In the genomic region with DNA sequence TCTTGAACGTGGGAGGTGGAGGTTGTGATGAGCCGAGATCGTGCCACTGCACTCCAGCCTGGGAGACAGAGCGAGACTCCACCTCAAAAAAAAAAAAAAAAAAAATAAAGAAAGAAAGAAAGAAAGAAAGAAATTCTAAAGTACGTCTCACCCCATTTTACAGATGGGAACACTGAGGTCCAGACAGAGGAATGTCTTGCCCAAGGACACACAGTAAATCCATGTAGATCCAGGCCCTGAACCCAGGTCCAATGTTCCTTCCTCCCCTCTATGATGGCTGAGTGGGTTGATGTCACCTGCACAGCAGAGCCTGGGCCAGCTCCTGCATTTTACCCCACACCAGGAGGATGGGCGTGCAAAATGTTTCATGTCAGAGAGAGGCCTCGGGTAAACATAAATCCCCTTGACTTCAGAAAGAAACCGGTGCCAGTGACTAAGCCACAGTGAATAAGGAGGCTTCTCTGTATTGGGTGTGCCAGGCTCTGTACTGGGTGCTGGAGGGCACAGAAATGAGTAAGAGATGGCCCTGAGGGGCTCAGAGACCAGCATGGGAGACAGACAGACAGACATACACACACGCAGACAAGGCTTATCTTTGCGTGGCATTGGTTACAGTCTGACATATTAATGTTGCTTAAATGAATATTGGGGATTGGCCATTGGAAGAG, we compare ENCODE assay signal across 18 cellular contexts.
A peak's percentile ranks its signal among the peaks of the same experiment; 100 is the strongest.
DNase-seq lines count a peak whose midpoint lies in the region; ATAC-seq and TF ChIP-seq lines count a peak whose summit lies in the region.
"Had no signal": no experiment of that assay in that cellular context is flagged by ENCODE, and none has a peak within 500 bp of the region (broad histone marks: within the 10 kb centered on the region; RNA-seq: fewer than 3 reads in every experiment).

No MANE protein-coding gene starts in this region.

- H2AFZ ChIP-seq in osteoblast (ENCODE audit: low read length), result peak overlapping the region; percentile 49

- no peaks in the 10 kb centered on the region for H3K79me2 ChIP-seq in osteoblast (ENCODE audit: insufficient read depth, low read length)

- H3K4me1 Mint-ChIP-seq in T-helper 17 cell, result peaks cover 12% of the 10 kb centered on the region

- TF ChIP-seq CTCF in epithelial cell of esophagus (IDR thresholded peaks at IDR 0.05; ENCODE audit: insufficient read depth, low read depth, low read length, missing control alignments), result no peak
- TF ChIP-seq CTCF in osteoblast (IDR thresholded peaks at IDR 0.05; ENCODE audit: extremely low read depth, low read depth, low read length), result no peak

- H3K9me3 ChIP-seq in MG63 (peaks cover 9% of the 10 kb centered on the region), T-helper 17 cell (ENCODE audit: control insufficient read depth, low read length, poor library complexity, severe bottlenecking) (peaks cover 2% of the 10 kb centered on the region), osteoblast (ENCODE audit: low read depth, low read length) (no peaks in the 10 kb centered on the region)

- no peaks in the 10 kb centered on the region for H4K20me1 ChIP-seq in osteoblast (ENCODE audit: insufficient read depth, low read length)

- H3K27ac Mint-ChIP-seq in T-helper 17 cell, result peak overlapping the region; percentile 34

- H3K4me2 ChIP-seq in osteoblast (ENCODE audit: insufficient read depth, low read length), result no peak overlapping the region

- H3K27me3 Mint-ChIP-seq in T-helper 17 cell, result no peaks in the 10 kb centered on the region

- peaks cover 6% of the 10 kb centered on the region for H3K36me3 Mint-ChIP-seq in T-helper 17 cell (ENCODE audit: low read depth)

- DNase-seq in MG63 (peak; percentile 15), T-helper 17 cell (no peak), epithelial cell of esophagus (ENCODE audit: low read depth) (peak; percentile 69), osteoblast (ENCODE audit: insufficient read length, low spot score, missing footprints) (no peak), NCI-H524 (lab: John Stamatoyannopoulos, UW) (no peak), NCI-H82 treated with DMSO at 0.1 percent for 48 hours (lab: John Stamatoyannopoulos, UW; ENCODE audit: unreplicated experiment) (no peak), NCI-H146 (lab: John Stamatoyannopoulos, UW) (no peak)
- DNase-seq: AML-193, GOT3, KBM-7, NCI-H1417 treated with DMSO at 0.1 percent for 48 hours, NCI-H2029, NCI-H2171, NCI-H446 treated with DMSO at 0.1 percent for 48 hours, NCI-H748 treated with DMSO at 0.1 percent for 48 hours, SHP77 treated with DMSO at 0.1 percent for 48 hours had no signal

- H3K4me3 ChIP-seq in MG63 (no peak overlapping the region), epithelial cell of esophagus (ENCODE audit: low read length) (no peak overlapping the region), osteoblast (ENCODE audit: insufficient read depth, low read length) (no peak overlapping the region)

- no peaks in the 10 kb centered on the region; the same call in 1 of the 2 replicates for H3K27me3 ChIP-seq in MG63
- H3K27me3 ChIP-seq in osteoblast (ENCODE audit: insufficient read depth, low read length), result no peaks in the 10 kb centered on the region

- H3K4me3 Mint-ChIP-seq in T-helper 17 cell, result no peak overlapping the region

- H3K36me3 ChIP-seq in MG63 (no peaks in the 10 kb centered on the region), osteoblast (ENCODE audit: insufficient read depth, low read length) (no peaks in the 10 kb centered on the region)

- ATAC-seq in T-helper 17 cell (no peak), HG03354 (IDR thresholded peaks at IDR 0.05; ENCODE audit: poor library complexity, severe bottlenecking, unreplicated experiment) (no peak)
- ATAC-seq: HCT116 had no signal

- H3K27ac ChIP-seq in osteoblast (ENCODE audit: low read depth, low read length), result peak overlapping the region; percentile 53

- peaks cover 10% of the 10 kb centered on the region for H3K4me1 ChIP-seq in osteoblast (ENCODE audit: insufficient read depth, low read length)

Comparison
In these comparisons a context has a peak if more than half of its experiments do, and no peak if none do; other contexts are left out.
1. DNase-seq: peak in MG63 (single experiment) and epithelial cell of esophagus (single experiment); none in T-helper 17 cell (0 of 3), osteoblast (single experiment), NCI-H524 (0 of 2), NCI-H82 treated with DMSO at 0.1 percent for 48 hours (single experiment) and NCI-H146 (single experiment).